15 cellular contexts compared by ENCODE assay signal in genomic region chr4:105207386-105207785, GRCh38.
DNase-seq lines count a peak whose midpoint lies in the region; ATAC-seq, FAIRE-seq and TF ChIP-seq lines count a peak whose summit lies in the region.
"Had no signal": no experiment of that assay in that cellular context is flagged by ENCODE, and none has a peak within 500 bp of the region (broad histone marks: within the 10 kb centered on the region; RNA-seq: fewer than 3 reads in every experiment).

No MANE protein-coding gene starts in this region.

- no peak for TF ChIP-seq EP300 in K562 (IDR thresholded peaks at IDR 0.05; ENCODE audit: low read length)

- no peaks in the 10 kb centered on the region for H3K79me2 ChIP-seq in K562 (ENCODE audit: control insufficient read depth, insufficient read depth, low read length)
- H3K79me2 ChIP-seq in smooth muscle cell (ENCODE audit: low read depth) = peaks cover 12% of the 10 kb centered on the region

- H2AFZ ChIP-seq in K562 (ENCODE audit: low read depth, low read length) (no peak overlapping the region), smooth muscle cell (ENCODE audit: low read depth) (no peak overlapping the region)
- H2AFZ ChIP-seq: GM23248 had no signal

- H3K27ac ChIP-seq in K562 (ENCODE audit: extremely low read depth, low read depth, low read length) = no peak overlapping the region
- H3K27ac ChIP-seq in smooth muscle cell (ENCODE audit: low read depth) = peak overlapping the region; percentile 5
- H3K27ac ChIP-seq: A549, C4-2B, GM23248 had no signal

- H4K20me1 ChIP-seq in K562 (replicated peaks; ENCODE audit: control insufficient read depth, insufficient read depth, low read length) (no peaks in the 10 kb centered on the region), smooth muscle cell (ENCODE audit: low read depth) (peaks cover 60% of the 10 kb centered on the region)

- H3K9me1 ChIP-seq in K562 (ENCODE audit: control insufficient read depth, insufficient read depth, low read length) = no peaks in the 10 kb centered on the region

- H3K4me1 ChIP-seq in K562 (replicated peaks in 1 of 2; ENCODE audit: control insufficient read depth in 2 of 2, insufficient read depth in 2 of 2, low read length in 2 of 2) = no peaks in the 10 kb centered on the region; a peak in 1 of 5 replicates
- peaks cover 4% of the 10 kb centered on the region for H3K4me1 ChIP-seq in smooth muscle cell (ENCODE audit: low read depth)

- H3K4me3 Mint-ChIP-seq in glutamatergic neuron (ENCODE audit: unreplicated experiment) = peak overlapping the region; percentile 18
- H3K4me3 Mint-ChIP-seq: CD4-positive, alpha-beta T cell had no signal

- ATAC-seq in K562 = no peak
- ATAC-seq: A549 had no signal

- H3K36me3 ChIP-seq in K562 (ENCODE audit: control insufficient read depth, insufficient read depth, low read length) = no peaks in the 10 kb centered on the region
- H3K36me3 ChIP-seq in smooth muscle cell (ENCODE audit: low read depth) = no peaks in the 10 kb centered on the region
- H3K36me3 ChIP-seq: HAP-1 had no signal

- FAIRE-seq in K562 (lab: Jason Lieb, UNC) = peak; percentile 15
- FAIRE-seq: A549, GM12891, GM18507 had no signal

- no peak overlapping the region for H3K4me2 ChIP-seq in K562 (ENCODE audit: insufficient read depth, low read length)
- H3K4me2 ChIP-seq in smooth muscle cell = no peak overlapping the region
- H3K4me2 ChIP-seq: A549 had no signal

- WGBS in K562 (ENCODE audit: insufficient coverage, low coverage, missing lambda C conversion rate) = 77% methylated on average over 2 of the region's 2 CpGs
- 92% methylated on average over 2 of the region's 2 CpGs for WGBS in smooth muscle cell (ENCODE audit: low lambda C conversion rate)

- H3K27me3 Mint-ChIP-seq in glutamatergic neuron (ENCODE audit: unreplicated experiment) = no peaks in the 10 kb centered on the region
- H3K27me3 Mint-ChIP-seq: CD4-positive, alpha-beta T cell had no signal

- in situ Hi-C loops in K562 (cut with MboI) = no loop called here

- H3K4me3 ChIP-seq in K562 (no peak overlapping the region), smooth muscle cell (no peak overlapping the region)
- H3K4me3 ChIP-seq: A549, GM23248, HAP-1 had no signal

- H3K9me3 ChIP-seq in K562 (replicated peaks; ENCODE audit: control insufficient read depth, insufficient read depth, low read depth, low read length) (no peaks in the 10 kb centered on the region), smooth muscle cell (replicated peaks; ENCODE audit: low read depth) (no peaks in the 10 kb centered on the region)
- H3K9me3 ChIP-seq: A549, Caco-2, HAP-1 had no signal

- CTCF ChIA-PET in K562 (lab: Yijun Ruan, JAX; ENCODE audit: low intra/inter-chr PET ratio) = no interaction called here

- no TSS peak for BruUV-seq in K562 (replicated peaks; lab: Mats Ljungman, UMichigan)

- no peak for TF ChIP-seq RAD21 in K562 (CRISPR knock-in tag; conservative IDR thresholded peaks at IDR 0.05 in 1 of 2, IDR thresholded peaks at IDR 0.05 in 1 of 2)

- POLR2A ChIA-PET in K562 (lab: Yijun Ruan, JAX) = no interaction called here

- no peaks in the 10 kb centered on the region for H3F3A ChIP-seq in smooth muscle cell (ENCODE audit: low read depth)

- H3K27me3 ChIP-seq in K562 (ENCODE audit: control insufficient read depth in 2 of 2, insufficient read depth in 2 of 2, low read length in 2 of 2) = no peaks in the 10 kb centered on the region
- no peaks in the 10 kb centered on the region for H3K27me3 ChIP-seq in smooth muscle cell (ENCODE audit: low read depth)

- peaks cover 3% of the 10 kb centered on the region for H3K9me3 Mint-ChIP-seq in glutamatergic neuron (ENCODE audit: unreplicated experiment)
- H3K9me3 Mint-ChIP-seq: CD4-positive, alpha-beta T cell had no signal

- no peak for DNase-seq in K562 (ENCODE audit: extremely low read depth in 1 of 4, low spot score in 3 of 4)
- no peak for DNase-seq in glutamatergic neuron
- DNase-seq in smooth muscle cell (lab: John Stamatoyannopoulos, UW; ENCODE audit: unreplicated experiment) = no peak
- DNase-seq in activated CD4-positive, alpha-beta T cell treated with anti-CD3 and anti-CD28 coated beads, Interleukin-2, amount 50 U/mL, for 4 hours = no peak
- no peak for DNase-seq in NCI-H1930 (lab: John Stamatoyannopoulos, UW)
- DNase-seq in iPS-NIHi11 (ENCODE audit: low spot score) = no peak
- DNase-seq: AML-193; Caco-2; CD4-positive, alpha-beta T cell; GM23248 had no signal

- H3K9ac ChIP-seq in K562 (ENCODE audit: insufficient read depth in 1 of 2, low read depth in 2 of 2, low read length in 2 of 2) = no peak overlapping the region
- H3K9ac ChIP-seq in smooth muscle cell (ENCODE audit: low read depth) = no peak overlapping the region
- H3K9ac ChIP-seq: GM23248 had no signal

- TF ChIP-seq CTCF in K562 (IDR thresholded peaks at IDR 0.05 in 2 of 3, conservative IDR thresholded peaks at IDR 0.05 in 1 of 3; ENCODE audit: insufficient read depth in 2 of 3, low read depth in 1 of 3, low read length in 3 of 3) (no peak), glutamatergic neuron (IDR thresholded peaks at IDR 0.05; ENCODE audit: partially characterized antibody, unreplicated experiment) (no peak), smooth muscle cell (IDR thresholded peaks at IDR 0.05; ENCODE audit: borderline replicate concordance, insufficient read depth, poor library complexity, severe bottlenecking) (no peak)

- no peak for TF ChIP-seq POLR2A in K562 (conservative IDR thresholded peaks at IDR 0.05)

- H3K36me3 Mint-ChIP-seq in glutamatergic neuron (ENCODE audit: unreplicated experiment) = no peaks in the 10 kb centered on the region

- peaks cover 13% of the 10 kb centered on the region for H3K4me1 Mint-ChIP-seq in glutamatergic neuron (ENCODE audit: low read depth, unreplicated experiment)

- no peak overlapping the region for H3K27ac Mint-ChIP-seq in glutamatergic neuron (ENCODE audit: unreplicated experiment)
- H3K27ac Mint-ChIP-seq: CD4-positive, alpha-beta T cell had no signal

- intact Hi-C loops in K562 (cut with micrococcal nuclease) = no loop called here

TF ChIP-seq in K562, 482 proteins besides CTCF, POLR2A, EP300 and RAD21 (continues in another document):
- TF ChIP-seq RFX7 (CRISPR knock-in tag; IDR thresholded peaks at IDR 0.05) (no peak), HMGN3 (IDR thresholded peaks at IDR 0.05; ENCODE audit: borderline replicate concordance, extremely low read depth, insufficient read length, low read depth, low read length) (no peak), ESRRB (CRISPR knock-in tag; IDR thresholded peaks at IDR 0.05; ENCODE audit: borderline replicate concordance) (no peak), ZNF584 (CRISPR knock-in tag; IDR thresholded peaks at IDR 0.05; ENCODE audit: low read depth) (no peak), SMARCC2 (IDR thresholded peaks at IDR 0.05; ENCODE audit: low read depth) (no peak), ATF2 (CRISPR knock-in tag; IDR thresholded peaks at IDR 0.05) (no peak), PTTG1 (tag; IDR thresholded peaks at IDR 0.05; ENCODE audit: low read depth) (no peak), ETV5 (CRISPR knock-in tag; IDR thresholded peaks at IDR 0.05; ENCODE audit: low read depth) (no peak), POLR2B (IDR thresholded peaks at IDR 0.05; ENCODE audit: low read depth, partially characterized antibody) (no peak), ZNF311 (CRISPR knock-in tag; IDR thresholded peaks at IDR 0.05) (no peak), U2AF2 (optimal IDR thresholded peaks at IDR 0.05; ENCODE audit: low read depth, low read length) (no peak), NR0B1 (IDR thresholded peaks at IDR 0.05; ENCODE audit: partially characterized antibody) (no peak), ILK (tag; IDR thresholded peaks at IDR 0.05; ENCODE audit: borderline replicate concordance, low read depth) (no peak), ZBTB1 (CRISPR knock-in tag; IDR thresholded peaks at IDR 0.05; ENCODE audit: borderline replicate concordance, low read depth) (no peak), ZNF740 (CRISPR knock-in tag; IDR thresholded peaks at IDR 0.05) (no peak), ZNF740 (tag; IDR thresholded peaks at IDR 0.05) (no peak), SRSF7 (optimal IDR thresholded peaks at IDR 0.05; ENCODE audit: low read depth, low read length) (no peak), TRIM28 (IDR thresholded peaks at IDR 0.05) (no peak), ZNF551 (CRISPR knock-in tag; IDR thresholded peaks at IDR 0.05) (no peak)
